9 cellular contexts compared by ENCODE assay signal in the genomic region with DNA sequence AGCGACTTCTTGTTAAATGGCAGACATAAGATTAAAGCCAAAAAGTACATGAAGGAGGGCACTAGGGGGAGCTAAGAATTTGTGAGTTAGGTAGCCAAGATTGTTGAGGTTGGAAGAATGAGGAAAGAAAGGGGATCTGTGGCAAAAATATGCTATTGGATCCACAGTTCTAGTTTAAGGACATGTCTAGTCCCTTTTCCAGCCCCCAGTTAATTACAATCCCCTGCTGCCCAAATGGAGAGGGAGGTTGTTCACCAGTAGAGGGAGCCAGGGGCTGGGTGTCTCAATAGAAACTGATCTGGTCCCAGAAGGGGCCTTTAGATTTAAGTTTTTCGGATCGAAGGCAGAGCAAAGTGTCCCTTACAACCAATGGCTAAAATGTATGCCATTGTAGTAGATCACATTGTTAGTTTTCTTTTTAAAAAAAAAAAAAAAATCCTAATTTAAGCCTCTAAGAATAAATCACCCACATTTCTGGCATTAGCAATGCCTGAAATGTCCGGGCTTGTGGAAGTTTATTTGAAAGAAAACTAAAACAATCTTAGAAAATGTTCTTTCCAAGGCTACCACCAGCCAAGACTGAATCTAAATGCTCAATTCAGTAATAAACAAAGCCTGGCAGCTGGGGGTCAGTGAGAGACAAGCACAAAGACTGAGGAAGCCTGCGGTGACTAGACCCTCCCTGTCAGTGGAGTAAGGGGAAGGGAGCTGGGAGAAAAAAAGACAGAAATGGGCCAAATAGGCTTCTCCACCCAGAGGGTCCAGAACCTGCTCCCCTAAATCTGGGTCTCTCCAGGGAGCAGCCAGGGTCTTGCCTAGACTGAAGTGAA. TPM values are rescaled to one million over a fixed set of nuclear protein-coding genes. Genes with fewer than 3 reads are reported as not detected.
DNase-seq lines count a peak whose midpoint lies in the region; TF ChIP-seq lines count a peak whose summit lies in the region.
"Had no signal": no experiment of that assay in that cellular context is flagged by ENCODE, and none has a peak within 500 bp of the region (broad histone marks: within the 10 kb centered on the region; RNA-seq: fewer than 3 reads in every experiment).

No MANE protein-coding gene starts in this region.

- no peaks in the 10 kb centered on the region for H3K9me3 ChIP-seq in OCI-LY7 (ENCODE audit: low read length)
- no peaks in the 10 kb centered on the region for H3K9me3 ChIP-seq in sigmoid colon

- no peak overlapping the region for H3K27ac ChIP-seq in OCI-LY7 (ENCODE audit: low read depth, low read length, poor library complexity, severe bottlenecking)
- peak overlapping the region; percentile 67 to 91 (median 84) for H3K27ac ChIP-seq in sigmoid colon

- POLR2A ChIA-PET in OCI-LY7 (lab: Charles Lee) = interaction anchor here (0.6 kb wide), 1 partner anchor 22 kb away, joined by 3 read pairs; no protein-coding TSS in a partner anchor

- CTCF ChIA-PET in OCI-LY7 (lab: Charles Lee; ENCODE audit: unreplicated experiment) = no interaction called here

- H3K4me3 ChIP-seq in GM12865 (ENCODE audit: low read depth, low read length) = no peak overlapping the region
- no peak overlapping the region for H3K4me3 ChIP-seq in OCI-LY7 (ENCODE audit: low read depth, low read length, poor library complexity, severe bottlenecking)
- H3K4me3 ChIP-seq in fibroblast of pulmonary artery (replicated peaks; ENCODE audit: low read depth, low read length) = no peak overlapping the region
- H3K4me3 ChIP-seq in sigmoid colon = no peak overlapping the region

- DNase-seq in GM12865 (ENCODE audit: low read depth) = peak; percentile 49
- peak; percentile 0 for DNase-seq in OCI-LY7 (ENCODE audit: low spot score)
- peak; percentile 87 for DNase-seq in fibroblast of pulmonary artery (ENCODE audit: low read depth)
- no peak for DNase-seq in sigmoid colon
- no peak for DNase-seq in stimulated activated CD4-positive, alpha-beta T cell treated with anti-CD3 and anti-CD28 coated beads, Interleukin-15, amount 100 ng/mL, for 24 hours
- no peak for DNase-seq in central memory CD4-positive, alpha-beta T cell
- no peak for DNase-seq in putamen (ENCODE audit: low spot score)
- no peak for DNase-seq in NCI-H187 treated with DMSO at 0.1 percent for 48 hours (lab: John Stamatoyannopoulos, UW)
- DNase-seq: naive B cell had no signal

- intact Hi-C loops in OCI-LY7 (cut with micrococcal nuclease; ENCODE audit: unreplicated experiment) (loop anchor here (2.0 kb wide), 1 partner anchor 41 kb away; no protein-coding TSS in a partner anchor), sigmoid colon (cut with DNase I) (no loop called here)

- BruUV-seq in OCI-LY7 (replicated peaks; lab: Mats Ljungman, UMichigan) = no TSS peak

- H3K4me1 ChIP-seq in OCI-LY7 (ENCODE audit: insufficient read depth, low read length, poor library complexity, severe bottlenecking) (no peaks in the 10 kb centered on the region), sigmoid colon (peaks cover 0 to 63% (median 44%) of the 10 kb centered on the region in 4 donors)

- no peaks in the 10 kb centered on the region for H3K79me2 ChIP-seq in OCI-LY7 (ENCODE audit: insufficient read depth, low read depth, low read length)

- no peak for TF ChIP-seq EP300 in sigmoid colon (IDR thresholded peaks at IDR 0.05)

- no peaks in the 10 kb centered on the region for H4K20me1 ChIP-seq in OCI-LY7 (ENCODE audit: insufficient read depth, low read length)

- no peaks in the 10 kb centered on the region for H3K27me3 ChIP-seq in sigmoid colon

- WGBS in sigmoid colon, 2 donors = 77 to 79% methylated on average over 5 of the region's 5 CpGs

- no peak overlapping the region for H2AFZ ChIP-seq in OCI-LY7 (ENCODE audit: low read length)

- H3K4me2 ChIP-seq in OCI-LY7 (ENCODE audit: low read length) = no peak overlapping the region

- H3K9me2 ChIP-seq in OCI-LY7 (ENCODE audit: insufficient read depth, low read length) = no peaks in the 10 kb centered on the region

- no peak for TF ChIP-seq POLR2A in sigmoid colon (IDR thresholded peaks at IDR 0.05)

- TF ChIP-seq CTCF in GM12865 (IDR thresholded peaks at IDR 0.05; ENCODE audit: insufficient read depth, low read depth, low read length, missing control alignments) = peak; percentile 70
- TF ChIP-seq CTCF in OCI-LY7 (conservative IDR thresholded peaks at IDR 0.05; ENCODE audit: low read length) = peak; percentile 83
- TF ChIP-seq CTCF in fibroblast of pulmonary artery (IDR thresholded peaks at IDR 0.05; ENCODE audit: low read length, missing control alignments) = peak; percentile 77
- peak; percentile 7 to 72 (median 63) for TF ChIP-seq CTCF in sigmoid colon (IDR thresholded peaks at IDR 0.05)

- H3K36me3 ChIP-seq in OCI-LY7 (ENCODE audit: insufficient read depth, low read length) (no peaks in the 10 kb centered on the region), sigmoid colon (no peaks in the 10 kb centered on the region)

RNA-seq across cellular contexts. Expression of a gene that starts 7.1 kb away (rescaled TPM):
- not detected in 2 replicates for total RNA-seq in OCI-LY7 (2014; rRNA removed; shearing (Covaris generic))
- total RNA-seq in OCI-LY7 (2022) (0.10 and 0.20 TPM in 2 replicates), sigmoid colon (10 to 100 TPM; 15.3 to 39.6 (median 18.3) TPM)
- polyA plus RNA-seq in sigmoid colon = 1 to 10 TPM in 1 of 3 donors, under 1 TPM in 2; 0.23 to 2.2 (median 0.60) TPM

Comparison
In these comparisons a context has a peak if more than half of its experiments do, and no peak if none do; other contexts are left out.
1. DNase-seq: peak in GM12865 (single experiment), OCI-LY7 (single experiment) and fibroblast of pulmonary artery (single experiment); none in sigmoid colon (single experiment), stimulated activated CD4-positive, alpha-beta T cell treated with anti-CD3 and anti-CD28 coated beads, Interleukin-15, amount 100 ng/mL, for 24 hours (single experiment), central memory CD4-positive, alpha-beta T cell (single experiment), putamen (single experiment) and NCI-H187 treated with DMSO at 0.1 percent for 48 hours (single experiment).
2. RNA of a gene that starts 7.1 kb away (total RNA-seq): 15.3 to 39.6 TPM in sigmoid colon; 0.10 to 0.20 TPM in OCI-LY7; every median in the first group is over 10 times any median in the second.
3. Peak in every context shown above with its lines, with median percentiles within 50 percentile points of each other: CTCF ChIP-seq.